11 cellular contexts compared by ENCODE assay signal in the genomic region with DNA sequence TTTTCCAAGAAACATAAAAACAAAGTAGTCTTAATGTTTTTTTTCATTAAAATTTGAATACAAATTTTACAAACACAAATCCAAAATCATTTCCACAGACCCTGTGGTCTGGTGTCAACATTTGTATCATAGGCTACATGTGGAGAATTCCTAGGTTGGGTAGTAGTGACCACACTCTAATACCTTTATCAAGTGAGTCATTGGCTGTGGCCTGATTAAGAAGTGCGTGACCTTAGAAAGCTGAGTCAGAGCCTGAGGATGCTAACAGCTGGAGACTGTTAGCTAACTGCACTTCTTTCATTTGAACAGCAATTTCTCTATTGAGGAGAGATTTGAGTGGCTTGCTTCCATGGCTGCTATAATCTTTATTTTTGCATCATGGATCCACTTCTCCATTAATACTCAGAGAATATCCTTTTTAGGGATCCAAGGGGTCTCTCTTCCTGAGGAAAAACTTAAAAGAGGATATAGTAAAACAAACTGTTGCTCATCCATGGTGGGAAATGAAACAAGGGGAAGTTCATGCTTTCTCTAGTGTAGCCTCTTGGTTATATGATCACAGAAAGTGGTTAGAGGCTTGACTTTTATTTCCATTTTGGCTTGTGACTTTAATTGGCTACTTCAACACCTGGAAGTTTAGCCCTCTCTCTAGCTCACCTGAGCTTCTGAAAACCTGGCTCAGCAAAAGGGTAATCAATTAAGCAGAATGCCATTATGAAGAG.
A peak's percentile ranks its signal among the peaks of the same experiment; 100 is the strongest.
DNase-seq lines count a peak whose midpoint lies in the region; ATAC-seq and TF ChIP-seq lines count a peak whose summit lies in the region.
"Had no signal": no experiment of that assay in that cellular context is flagged by ENCODE, and none has a peak within 500 bp of the region (broad histone marks: within the 10 kb centered on the region; RNA-seq: fewer than 3 reads in every experiment).

No MANE protein-coding gene starts in this region.

- no peaks in the 10 kb centered on the region for H3F3A ChIP-seq in SK-N-SH (replicated peaks; ENCODE audit: insufficient read depth)

- no peaks in the 10 kb centered on the region for H3K36me3 Mint-ChIP-seq in progenitor cell of endocrine pancreas (ENCODE audit: insufficient read depth)

- WGBS in right cardiac atrium: 42% methylated on average over 1 of the region's 1 CpG
- 0% methylated on average over 1 of the region's 1 CpG for WGBS in SK-N-SH (ENCODE audit: low lambda C conversion rate)

- H3K27me3 ChIP-seq in right cardiac atrium (ENCODE audit: control insufficient read depth, insufficient read depth): no peaks in the 10 kb centered on the region
- H3K27me3 ChIP-seq in SK-N-SH (ENCODE audit: insufficient read depth): no peaks in the 10 kb centered on the region

- H2AFZ ChIP-seq in SK-N-SH (ENCODE audit: low read depth): no peak overlapping the region

- H3K4me1 ChIP-seq in right cardiac atrium (ENCODE audit: control insufficient read depth, insufficient read depth, low read length) (no peaks in the 10 kb centered on the region), SK-N-SH (ENCODE audit: control insufficient read depth in 1 of 2, insufficient read depth in 2 of 2, low read depth in 1 of 2, low read length in 1 of 2) (no peaks in the 10 kb centered on the region)

- no peaks in the 10 kb centered on the region for H3K9me2 ChIP-seq in SK-N-SH

- intact Hi-C loops in right cardiac atrium (cut with DNase I) (no loop called here), Right ventricle myocardium superior (cut with DNase I) (no loop called here)

- no peak overlapping the region for H3K4me3 Mint-ChIP-seq in progenitor cell of endocrine pancreas (ENCODE audit: low read depth)

- no peak for TF ChIP-seq EP300 in SK-N-SH (IDR thresholded peaks at IDR 0.05; ENCODE audit: borderline replicate concordance in 1 of 2, low read depth in 1 of 2, low read length in 1 of 2)

- H3K4me1 Mint-ChIP-seq in progenitor cell of endocrine pancreas (ENCODE audit: low read depth): no peaks in the 10 kb centered on the region

- no peak overlapping the region for H3K9ac ChIP-seq in SK-N-SH

- H4K20me1 ChIP-seq in SK-N-SH (ENCODE audit: insufficient read depth): no peaks in the 10 kb centered on the region

- CTCF ChIA-PET in SK-N-SH (lab: Yijun Ruan, JAX): no interaction called here

- H3K9me3 ChIP-seq in right cardiac atrium (ENCODE audit: control insufficient read depth, low read length): no peaks in the 10 kb centered on the region
- no peaks in the 10 kb centered on the region for H3K9me3 ChIP-seq in SK-N-SH

- no peak overlapping the region for H3K4me3 ChIP-seq in right cardiac atrium (ENCODE audit: low read length)
- H3K4me3 ChIP-seq in SK-N-SH (ENCODE audit: low read depth in 2 of 2, low read length in 1 of 2): no peak overlapping the region
- H3K4me3 ChIP-seq in fibroblast of the aortic adventitia (ENCODE audit: low read depth, low read length): no peak overlapping the region

- H3K27me3 Mint-ChIP-seq in progenitor cell of endocrine pancreas: no peaks in the 10 kb centered on the region

- H3K9me3 Mint-ChIP-seq in progenitor cell of endocrine pancreas (ENCODE audit: low read depth): no peaks in the 10 kb centered on the region

- peak in 1 of 3 donors; percentile 20 for DNase-seq in right cardiac atrium
- DNase-seq in Right ventricle myocardium superior: no peak
- DNase-seq in SK-N-SH: no peak
- peak; percentile 93 for DNase-seq in fibroblast of the aortic adventitia (ENCODE audit: low read depth)
- DNase-seq in UCSD-AML1 (lab: John Stamatoyannopoulos, UW; ENCODE audit: unreplicated experiment): no peak
- no peak for DNase-seq in DMS114 treated with DMSO at 0.1 percent for 48 hours (lab: John Stamatoyannopoulos, UW; ENCODE audit: unreplicated experiment)
- DNase-seq in putamen (ENCODE audit: low spot score): no peak
- DNase-seq in progenitor cell of endocrine pancreas (ENCODE audit: low spot score, unreplicated experiment): no peak
- DNase-seq: activated CD4-positive, CD25-positive, alpha-beta regulatory T cell treated with anti-CD3 and anti-CD28 coated beads, Interleukin-2, amount 50 U/mL, for 72 hours; C1 segment of cervical spinal cord; NCI-H2171 had no signal

- POLR2A ChIA-PET in SK-N-SH (lab: Yijun Ruan, JAX): no interaction called here

- H3K36me3 ChIP-seq in SK-N-SH (replicated peaks in 1 of 2; ENCODE audit: control insufficient read depth in 1 of 2, insufficient read depth in 2 of 2, low read length in 1 of 2): no peaks in the 10 kb centered on the region

- peak; percentile 81 to 90 for ATAC-seq in right cardiac atrium
- no peak for ATAC-seq in Right ventricle myocardium superior (ENCODE audit: poor library complexity)

- no peak for TF ChIP-seq CTCF in SK-N-SH (IDR thresholded peaks at IDR 0.05)
- no peak for TF ChIP-seq CTCF in fibroblast of the aortic adventitia (IDR thresholded peaks at IDR 0.05; ENCODE audit: insufficient read depth, low read length)
- TF ChIP-seq CTCF in progenitor cell of endocrine pancreas (IDR thresholded peaks at IDR 0.05; ENCODE audit: unreplicated experiment): no peak

- no peak for TF ChIP-seq RAD21 in SK-N-SH (IDR thresholded peaks at IDR 0.05; ENCODE audit: low read length)

- H3K27ac ChIP-seq in right cardiac atrium (ENCODE audit: low read length) (no peak overlapping the region), SK-N-SH (ENCODE audit: low read depth in 2 of 2, low read length in 1 of 2) (no peak overlapping the region)

- no peak overlapping the region for H3K27ac Mint-ChIP-seq in progenitor cell of endocrine pancreas

- H3K79me2 ChIP-seq in SK-N-SH (ENCODE audit: insufficient read depth): no peaks in the 10 kb centered on the region

- H3K4me2 ChIP-seq in SK-N-SH: no peak overlapping the region

TF ChIP-seq in SK-N-SH, 30 proteins besides CTCF, POLR2A, EP300 and RAD21:
- TF ChIP-seq, protein P1, sequence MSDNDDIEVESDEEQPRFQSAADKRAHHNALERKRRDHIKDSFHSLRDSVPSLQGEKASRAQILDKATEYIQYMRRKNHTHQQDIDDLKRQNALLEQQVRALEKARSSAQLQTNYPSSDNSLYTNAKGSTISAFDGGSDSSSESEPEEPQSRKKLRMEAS (IDR thresholded peaks at IDR 0.05; ENCODE audit: low read depth): no peak
- TF ChIP-seq RXRA (IDR thresholded peaks at IDR 0.05; ENCODE audit: borderline replicate concordance, low read depth) (0 out of 2 replicates have a peak, but pooled peaks have one; percentile 51), FOSL2 (IDR thresholded peaks at IDR 0.05; ENCODE audit: borderline replicate concordance, low read depth) (peak; percentile 26; the same call in 1 of the 2 replicates), TCF12 (IDR thresholded peaks at IDR 0.05) (peak; percentile 35)
- TF ChIP-seq, protein P2, sequence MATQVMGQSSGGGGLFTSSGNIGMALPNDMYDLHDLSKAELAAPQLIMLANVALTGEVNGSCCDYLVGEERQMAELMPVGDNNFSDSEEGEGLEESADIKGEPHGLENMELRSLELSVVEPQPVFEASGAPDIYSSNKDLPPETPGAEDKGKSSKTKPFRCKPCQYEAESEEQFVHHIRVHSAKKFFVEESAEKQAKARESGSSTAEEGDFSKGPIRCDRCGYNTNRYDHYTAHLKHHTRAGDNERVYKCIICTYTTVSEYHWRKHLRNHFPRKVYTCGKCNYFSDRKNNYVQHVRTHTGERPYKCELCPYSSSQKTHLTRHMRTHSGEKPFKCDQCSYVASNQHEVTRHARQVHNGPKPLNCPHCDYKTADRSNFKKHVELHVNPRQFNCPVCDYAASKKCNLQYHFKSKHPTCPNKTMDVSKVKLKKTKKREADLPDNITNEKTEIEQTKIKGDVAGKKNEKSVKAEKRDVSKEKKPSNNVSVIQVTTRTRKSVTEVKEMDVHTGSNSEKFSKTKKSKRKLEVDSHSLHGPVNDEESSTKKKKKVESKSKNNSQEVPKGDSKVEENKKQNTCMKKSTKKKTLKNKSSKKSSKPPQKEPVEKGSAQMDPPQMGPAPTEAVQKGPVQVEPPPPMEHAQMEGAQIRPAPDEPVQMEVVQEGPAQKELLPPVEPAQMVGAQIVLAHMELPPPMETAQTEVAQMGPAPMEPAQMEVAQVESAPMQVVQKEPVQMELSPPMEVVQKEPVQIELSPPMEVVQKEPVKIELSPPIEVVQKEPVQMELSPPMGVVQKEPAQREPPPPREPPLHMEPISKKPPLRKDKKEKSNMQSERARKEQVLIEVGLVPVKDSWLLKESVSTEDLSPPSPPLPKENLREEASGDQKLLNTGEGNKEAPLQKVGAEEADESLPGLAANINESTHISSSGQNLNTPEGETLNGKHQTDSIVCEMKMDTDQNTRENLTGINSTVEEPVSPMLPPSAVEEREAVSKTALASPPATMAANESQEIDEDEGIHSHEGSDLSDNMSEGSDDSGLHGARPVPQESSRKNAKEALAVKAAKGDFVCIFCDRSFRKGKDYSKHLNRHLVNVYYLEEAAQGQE (IDR thresholded peaks at IDR 0.05; ENCODE audit: low read depth, low read length): no peak
